ENCODE assay signal across 1 cellular context in the genomic region with DNA sequence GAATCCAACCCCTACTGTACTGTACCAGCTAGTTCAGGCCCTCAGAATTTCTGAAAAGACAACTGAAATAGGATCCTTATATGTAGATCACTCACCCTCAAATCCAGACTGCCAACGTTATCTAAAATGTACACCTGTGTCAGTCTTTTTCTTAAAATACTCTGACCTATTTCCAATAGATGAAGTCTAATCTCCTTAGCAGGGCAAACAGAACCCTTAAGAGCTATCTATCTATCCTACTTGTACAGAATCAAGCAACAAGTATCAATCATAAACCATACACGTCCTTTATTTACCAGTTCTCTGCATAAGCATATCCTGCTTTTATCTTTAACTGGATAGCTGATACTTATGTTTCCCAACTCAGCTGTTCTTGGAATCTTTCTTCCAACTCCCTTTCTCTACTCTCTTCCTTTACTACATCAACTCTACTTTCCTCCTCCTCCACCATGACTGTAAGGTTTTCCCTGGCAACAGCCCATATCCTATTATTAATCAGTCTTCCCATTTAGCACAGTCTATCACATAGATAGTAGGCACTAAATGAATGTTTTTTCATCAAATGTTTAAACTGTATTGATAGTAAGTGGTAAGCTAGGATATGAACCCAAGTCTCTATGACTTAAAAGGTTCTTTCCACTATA.
TF ChIP-seq lines count a peak whose summit lies in the region.

No MANE protein-coding gene starts in this region.

TF ChIP-seq in GM12891, 5 proteins besides CTCF, POLR2A, EP300 and RAD21:
- TF ChIP-seq TAF1 (IDR thresholded peaks at IDR 0.05; ENCODE audit: low read depth, low read length), result no peak
